In genomic region chr14:73935666-73936065, GRCh38 we compare ENCODE assay signal across 12 cellular contexts. TPM values are rescaled to one million over a fixed set of nuclear protein-coding genes. Genes with fewer than 3 reads are reported as not detected.
A peak's percentile ranks its signal among the peaks of the same experiment; 100 is the strongest.
DNase-seq lines count a peak whose midpoint lies in the region; ATAC-seq, FAIRE-seq and TF ChIP-seq lines count a peak whose summit lies in the region.
"Had no signal": no experiment of that assay in that cellular context is flagged by ENCODE, and none has a peak within 500 bp of the region (broad histone marks: within the 10 kb centered on the region; RNA-seq: fewer than 3 reads in every experiment).

No MANE protein-coding gene starts in this region.

- BruUV-seq in endothelial cell of umbilical vein (replicated peaks; lab: Mats Ljungman, UMichigan) = no TSS peak

- no peak overlapping the region for H3K4me2 ChIP-seq in endothelial cell of umbilical vein (ENCODE audit: insufficient read depth, low read length)
- H3K4me2 ChIP-seq: BLaER1 had no signal

- H3K36me3 ChIP-seq in endothelial cell of umbilical vein (ENCODE audit: control insufficient read depth in 2 of 2, extremely low read depth in 1 of 2, insufficient read depth in 2 of 2, low read length in 2 of 2) (peaks cover 15 to 16% of the 10 kb centered on the region in 2 experiments), left lung (peaks cover 0 to 69% of the 10 kb centered on the region in 2 donors)

- no peak for TF ChIP-seq POLR2A in endothelial cell of umbilical vein (IDR thresholded peaks at IDR 0.05; ENCODE audit: low read depth, low read length)

- no peaks in the 10 kb centered on the region for H4K20me1 ChIP-seq in endothelial cell of umbilical vein (replicated peaks; ENCODE audit: control insufficient read depth, extremely low read depth, insufficient read depth, low read length)
- H4K20me1 ChIP-seq: BLaER1 had no signal

- CTCF ChIA-PET in endothelial cell of umbilical vein (lab: Charles Lee) = interaction anchor here (0.9 to 2.1 kb wide), 12 partner anchors 10 to 301 kb away, joined by 3 to 20 read pairs (median 4); partner anchors contain the start of genes COQ6, FAM161B and PTGR2

- intact Hi-C loops in endothelial cell of umbilical vein (cut with micrococcal nuclease) (no loop called here), left lung (cut with DNase I) (no loop called here)

- FAIRE-seq in endothelial cell of umbilical vein (lab: Jason Lieb, UNC) = peak; percentile 67

- no peaks in the 10 kb centered on the region for H3K79me2 ChIP-seq in endothelial cell of umbilical vein (ENCODE audit: control insufficient read depth, insufficient read depth, low read length)

- TF ChIP-seq CTCF in endothelial cell of umbilical vein (IDR thresholded peaks at IDR 0.05; ENCODE audit: extremely low read depth in 1 of 2, insufficient read depth in 1 of 2, low read depth in 1 of 2, low read length in 2 of 2) (peak in 1 of 2 donors; percentile 26), left lung (IDR thresholded peaks at IDR 0.05) (no peak)

- no peak overlapping the region for H3K9ac ChIP-seq in endothelial cell of umbilical vein (replicated peaks; ENCODE audit: extremely low read depth, insufficient read depth, low read length)
- H3K9ac ChIP-seq: BLaER1 had no signal

- H3K27ac ChIP-seq in endothelial cell of umbilical vein (ENCODE audit: insufficient read depth, low read depth, low read length) = no peak overlapping the region
- no peak overlapping the region for H3K27ac ChIP-seq in left lung
- H3K27ac ChIP-seq: BLaER1, right atrium auricular region, SJCRH30 had no signal

- ATAC-seq in GM21737 (IDR thresholded peaks at IDR 0.05; ENCODE audit: unreplicated experiment) = no peak
- no peak for ATAC-seq in left lung

- H3K4me3 ChIP-seq in endothelial cell of umbilical vein (replicated peaks in 1 of 3; ENCODE audit: insufficient read depth in 1 of 3, low read depth in 1 of 3, low read length in 3 of 3) (no peak overlapping the region), left lung (no peak overlapping the region)
- H3K4me3 ChIP-seq: BLaER1, right atrium auricular region, SJCRH30 had no signal

- H2AFZ ChIP-seq in endothelial cell of umbilical vein (ENCODE audit: low read depth, low read length) = no peak overlapping the region

- no peaks in the 10 kb centered on the region for H3K4me1 ChIP-seq in endothelial cell of umbilical vein (ENCODE audit: control insufficient read depth, extremely low read depth, insufficient read depth, low read length)
- no peaks in the 10 kb centered on the region for H3K4me1 ChIP-seq in left lung
- H3K4me1 ChIP-seq: BLaER1, right atrium auricular region, SJCRH30 had no signal

- dilution Hi-C loops in endothelial cell of umbilical vein (cut with MboI; ENCODE audit: extremely low pct_ligation_motif_present, low sequenced_read_pairs) = no loop called here

- H3K9me1 ChIP-seq in endothelial cell of umbilical vein (replicated peaks; ENCODE audit: control insufficient read depth, extremely low read depth, insufficient read depth, low read length) = no peaks in the 10 kb centered on the region

- POLR2A ChIA-PET in endothelial cell of umbilical vein (lab: Charles Lee) = no interaction called here

- DNase-seq in NCI-H2227 (lab: John Stamatoyannopoulos, UW; ENCODE audit: unreplicated experiment) (peak; percentile 11), NCI-H2227 treated with DMSO at 0.1 percent for 48 hours (lab: John Stamatoyannopoulos, UW) (no peak), NCI-H2171 treated with DMSO at 0.1 percent for 48 hours (lab: John Stamatoyannopoulos, UW) (peak; percentile 3), endothelial cell of umbilical vein (ENCODE audit: low read depth, low spot score) (peak; percentile 30), renal cortical epithelial cell (ENCODE audit: low read depth) (peak; percentile 15), hypothalamus (lab: John Stamatoyannopoulos, UW) (no peak), left lung (no peak)
- DNase-seq: activated gamma-delta T cell had no signal

- H3K27me3 ChIP-seq in endothelial cell of umbilical vein (ENCODE audit: control insufficient read depth in 2 of 2, insufficient read depth in 2 of 2, low read length in 2 of 2) = no peaks in the 10 kb centered on the region
- H3K27me3 ChIP-seq in left lung = no peaks in the 10 kb centered on the region
- H3K27me3 ChIP-seq: BLaER1, right atrium auricular region, SJCRH30 had no signal

- H3K9me3 ChIP-seq in endothelial cell of umbilical vein (replicated peaks; ENCODE audit: control insufficient read depth, insufficient read depth, low read length) = no peaks in the 10 kb centered on the region
- H3K9me3 ChIP-seq in left lung = no peaks in the 10 kb centered on the region
- H3K9me3 ChIP-seq: BLaER1, right atrium auricular region, SJCRH30 had no signal

TF ChIP-seq in endothelial cell of umbilical vein, 7 proteins besides CTCF, POLR2A, EP300 and RAD21:
- TF ChIP-seq GATA2 (IDR thresholded peaks at IDR 0.05; ENCODE audit: insufficient read depth, insufficient read length, low read depth, low read length) (no peak), POLR2AphosphoS5 (IDR thresholded peaks at IDR 0.05; ENCODE audit: insufficient read depth, low read depth, low read length) (no peak), MYC (IDR thresholded peaks at IDR 0.05; ENCODE audit: low read depth, low read length) (no peak), JUN (IDR thresholded peaks at IDR 0.05; ENCODE audit: borderline replicate concordance, insufficient read depth, insufficient read length, low read depth) (no peak), EZH2 (IDR thresholded peaks at IDR 0.05; ENCODE audit: borderline replicate concordance, low read depth, low read length, severe bottlenecking) (no peak), MAX (IDR thresholded peaks at IDR 0.05; ENCODE audit: insufficient read depth, insufficient read length) (no peak), FOS (IDR thresholded peaks at IDR 0.05; ENCODE audit: borderline replicate concordance, insufficient read depth, low read length) (no peak)

RNA-seq across cellular contexts. Expression of gene FAM161B, which starts 14.2 kb away (rescaled TPM):
- total RNA-seq in endothelial cell of umbilical vein = 3.1 and 3.3 TPM in 2 replicates
- 1.4 and 1.6 TPM in 2 replicates for polyA plus RNA-seq in endothelial cell of umbilical vein
- polyA plus RNA-seq in endothelial cell of umbilical vein (2011; cell fraction: cytosol; rRNA removed) = 1.9 and 2.2 TPM in 2 replicates
- polyA plus RNA-seq in endothelial cell of umbilical vein (2011; cell fraction: nucleus; rRNA removed) = 1.1 and 1.5 TPM in 2 replicates
- 2.7 and 3.3 TPM in 2 replicates for polyA plus RNA-seq in endothelial cell of umbilical vein (2012)
- polyA minus RNA-seq in endothelial cell of umbilical vein = 2.1 and 2.5 TPM in 2 replicates
- polyA minus RNA-seq in endothelial cell of umbilical vein (2011; cell fraction: cytosol; rRNA and poly(A)+ RNA removed) = 1.0 TPM
- polyA minus RNA-seq in endothelial cell of umbilical vein (2011; cell fraction: nucleus; rRNA and poly(A)+ RNA removed) = 1.6 and 1.7 TPM in 2 replicates
- total RNA-seq in renal cortical epithelial cell = 2.3 and 7.5 TPM in 2 replicates
- 1 to 10 TPM; 3.0 to 3.9 TPM for total RNA-seq in left lung

RNA-seq across cellular contexts. Expression of gene COQ6, which starts 14.4 kb away (rescaled TPM):
- total RNA-seq in endothelial cell of umbilical vein = 20.3 and 20.7 TPM in 2 replicates
- polyA plus RNA-seq in endothelial cell of umbilical vein = 34.7 and 35.3 TPM in 2 replicates
- 24.5 and 25.1 TPM in 2 replicates for polyA plus RNA-seq in endothelial cell of umbilical vein (2011; cell fraction: cytosol; rRNA removed)
- polyA plus RNA-seq in endothelial cell of umbilical vein (2011; cell fraction: nucleus; rRNA removed) = 65.2 and 74.4 TPM in 2 replicates
- 15.1 and 15.3 TPM in 2 replicates for polyA plus RNA-seq in endothelial cell of umbilical vein (2012)
- polyA minus RNA-seq in endothelial cell of umbilical vein = 18.0 and 25.2 TPM in 2 replicates
- polyA minus RNA-seq in endothelial cell of umbilical vein (2011; cell fraction: cytosol; rRNA and poly(A)+ RNA removed) = 16.5 TPM
- 15.8 and 24.3 TPM in 2 replicates for polyA minus RNA-seq in endothelial cell of umbilical vein (2011; cell fraction: nucleus; rRNA and poly(A)+ RNA removed)
- total RNA-seq in renal cortical epithelial cell = 17.2 and 23.7 TPM in 2 replicates
- 10 to 100 TPM; 17.8 to 18.5 TPM for total RNA-seq in left lung

RNA-seq across cellular contexts. Expression of gene ZNF410, which starts 49.0 kb away (rescaled TPM):
- total RNA-seq in endothelial cell of umbilical vein = 39.2 and 45.0 TPM in 2 replicates
- polyA plus RNA-seq in endothelial cell of umbilical vein = 18.8 and 21.8 TPM in 2 replicates
- polyA plus RNA-seq in endothelial cell of umbilical vein (2011; cell fraction: cytosol; rRNA removed) = 27.1 and 27.9 TPM in 2 replicates
- polyA plus RNA-seq in endothelial cell of umbilical vein (2011; cell fraction: nucleus; rRNA removed) = 46.2 and 46.3 TPM in 2 replicates
- 21.4 and 26.7 TPM in 2 replicates for polyA plus RNA-seq in endothelial cell of umbilical vein (2012)
- polyA minus RNA-seq in endothelial cell of umbilical vein = 35.4 and 48.5 TPM in 2 replicates
- polyA minus RNA-seq in endothelial cell of umbilical vein (2011; cell fraction: cytosol; rRNA and poly(A)+ RNA removed) = 21.3 TPM
- polyA minus RNA-seq in endothelial cell of umbilical vein (2011; cell fraction: nucleus; rRNA and poly(A)+ RNA removed) = 44.3 and 62.1 TPM in 2 replicates
- 95.9 and 103 TPM in 2 replicates for total RNA-seq in renal cortical epithelial cell
- 10 to 100 TPM; 38.7 to 41.6 TPM for total RNA-seq in left lung

Comparison
In these comparisons a context has a peak if more than half of its experiments do, and no peak if none do; other contexts are left out.
1. DNase-seq: peak in NCI-H2227 (single experiment), NCI-H2171 treated with DMSO at 0.1 percent for 48 hours (single experiment), endothelial cell of umbilical vein (single experiment) and renal cortical epithelial cell (single experiment); none in NCI-H2227 treated with DMSO at 0.1 percent for 48 hours (single experiment), hypothalamus (0 of 51) and left lung (0 of 2).